In the genomic region with DNA sequence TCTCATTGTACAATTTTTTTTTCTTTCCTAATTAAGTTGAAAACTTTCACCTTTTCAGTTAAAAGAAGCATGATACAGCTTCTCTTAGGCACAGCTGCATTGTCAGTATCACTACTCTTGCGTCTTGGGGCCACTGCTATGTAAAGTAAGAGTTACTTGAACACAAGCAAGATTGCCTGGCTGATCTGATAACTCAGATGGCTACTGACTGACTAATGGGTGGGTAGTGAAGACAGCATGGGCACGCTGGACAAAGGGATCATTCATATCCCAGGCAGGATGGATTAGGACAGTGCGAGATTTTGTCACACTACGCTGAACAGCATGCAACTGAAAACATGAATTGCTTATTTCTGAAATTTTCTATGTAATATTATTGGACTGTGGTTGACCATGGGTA, we compare ENCODE assay signal across 1 cellular context.
TF ChIP-seq lines count a peak whose summit lies in the region.

No MANE protein-coding gene starts in this region.

TF ChIP-seq in GM12878, 131 proteins besides CTCF, POLR2A, EP300 and RAD21 (continued from another document):
- TF ChIP-seq REST (IDR thresholded peaks at IDR 0.05; ENCODE audit: low read depth, low read length) = no peak
- TF ChIP-seq YBX1 (IDR thresholded peaks at IDR 0.05) = no peak
